Comparison of ENCODE assay signal across 8 cellular contexts in genomic region chr14:54565236-54566151, GRCh38. TPM values are rescaled to one million over a fixed set of nuclear protein-coding genes. Genes with fewer than 3 reads are reported as not detected.
DNase-seq lines count a peak whose midpoint lies in the region; ATAC-seq and TF ChIP-seq lines count a peak whose summit lies in the region.

No MANE protein-coding gene starts in this region.

- H3K4me2 ChIP-seq in MM.1S (ENCODE audit: low read depth, low read length), result peak overlapping the region; percentile 68

- H3F3A ChIP-seq in MM.1S (ENCODE audit: insufficient read depth, low read length), result peaks cover 15% of the 10 kb centered on the region; the same call in 1 of the 2 replicates

- peak overlapping the region; percentile 77 for H2AFZ ChIP-seq in MM.1S (ENCODE audit: low read length)

- H3K4me3 ChIP-seq in H7 (ENCODE audit: insufficient read depth, low read depth, low read length) (peak overlapping the region; percentile 82), MM.1S (ENCODE audit: low read length) (peak overlapping the region; percentile 69), right cardiac atrium (ENCODE audit: low read length) (peak overlapping the region; percentile 91), aorta (ENCODE audit: low read length in 2 of 2) (peak overlapping the region; percentile 94 to 98)

- peak; percentile 14 for TF ChIP-seq CTCF in GM10266 (IDR thresholded peaks at IDR 0.05; ENCODE audit: control insufficient read depth, insufficient read depth, low read depth, missing control alignments)
- TF ChIP-seq CTCF in MM.1S (IDR thresholded peaks at IDR 0.05; ENCODE audit: low read length), result no peak

- H3K79me2 ChIP-seq in MM.1S (ENCODE audit: low read length), result no peaks in the 10 kb centered on the region

- H3K9me2 ChIP-seq in MM.1S (replicated peaks; ENCODE audit: insufficient read depth, low read length), result no peaks in the 10 kb centered on the region

- H3K27ac ChIP-seq in MM.1S (ENCODE audit: low read length) (peak overlapping the region; percentile 52; the same call in 1 of the 2 replicates), angular gyrus (ENCODE audit: low read depth, low read length) (peak overlapping the region; percentile 88), right cardiac atrium (ENCODE audit: low read length) (peak overlapping the region; percentile 92), aorta (ENCODE audit: low read depth in 1 of 2, low read length in 2 of 2) (peak overlapping the region; percentile 95 to 99)

- peaks cover 3% of the 10 kb centered on the region; the same call in 1 of the 2 replicates for H3K27me3 ChIP-seq in H7 (ENCODE audit: control insufficient read depth, insufficient read depth, low read length)
- H3K27me3 ChIP-seq in MM.1S (replicated peaks; ENCODE audit: insufficient read depth, low read length), result no peaks in the 10 kb centered on the region
- no peaks in the 10 kb centered on the region for H3K27me3 ChIP-seq in right cardiac atrium (ENCODE audit: control insufficient read depth, insufficient read depth)
- H3K27me3 ChIP-seq in aorta (ENCODE audit: control insufficient read depth in 1 of 2, insufficient read depth in 2 of 2, low read length in 1 of 2), result no peaks in the 10 kb centered on the region

- under 1% methylated on average over 86 of the region's 86 CpGs for WGBS in right cardiac atrium
- WGBS in aorta, 2 donors, result 0 to 1% methylated on average over 86 of the region's 86 CpGs

- no peaks in the 10 kb centered on the region for H4K20me1 ChIP-seq in MM.1S (ENCODE audit: insufficient read depth, low read length)

- no peaks in the 10 kb centered on the region for H3K4me1 ChIP-seq in MM.1S (ENCODE audit: low read length)
- peaks cover 8% of the 10 kb centered on the region for H3K4me1 ChIP-seq in right cardiac atrium (ENCODE audit: control insufficient read depth, insufficient read depth, low read length)
- H3K4me1 ChIP-seq in aorta (ENCODE audit: control insufficient read depth in 1 of 2, insufficient read depth in 2 of 2, low read length in 2 of 2), result no peaks in the 10 kb centered on the region

- peak; percentile 88 to 90 for ATAC-seq in right cardiac atrium
- ATAC-seq in aorta (ENCODE audit: low FRiP score), result peak; percentile 87

- no peaks in the 10 kb centered on the region for H3K9me3 ChIP-seq in MM.1S (replicated peaks; ENCODE audit: insufficient read depth, low read length)
- no peaks in the 10 kb centered on the region for H3K9me3 ChIP-seq in right cardiac atrium (ENCODE audit: control insufficient read depth, low read length)
- H3K9me3 ChIP-seq in aorta (ENCODE audit: control insufficient read depth, low read length), result no peaks in the 10 kb centered on the region

- peak overlapping the region; percentile 51; the same call in 1 of the 2 replicates for H3K9ac ChIP-seq in MM.1S (ENCODE audit: low read length)

- H3K36me3 ChIP-seq in H7 (replicated peaks; ENCODE audit: control insufficient read depth, insufficient read depth, low read length) (no peaks in the 10 kb centered on the region), MM.1S (replicated peaks; ENCODE audit: insufficient read depth, low read length) (no peaks in the 10 kb centered on the region), aorta (ENCODE audit: control insufficient read depth in 1 of 2, insufficient read depth in 2 of 2, low read length in 1 of 2) (no peaks in the 10 kb centered on the region)

- DNase-seq in GM10266 (ENCODE audit: extremely low spot score), result peak; percentile 87
- DNase-seq in H7, result peak; percentile 94
- DNase-seq in MM.1S, result peak; percentile 75
- peak; percentile 68 to 82 (median 75) for DNase-seq in T-helper 1 cell
- DNase-seq in right cardiac atrium, result peak; percentile 96 to 98 (median 98)
- peak; percentile 83 for DNase-seq in pulmonary artery endothelial cell (ENCODE audit: low read depth, low spot score)
- peak; percentile 97 to 98 for DNase-seq in aorta

- intact Hi-C loops in right cardiac atrium (cut with DNase I) (loop anchor here in 3 of 4 donors (2.0 to 10.0 kb wide), 6 partner anchors 122 to 329 kb away; no protein-coding TSS in a partner anchor), aorta (cut with DNase I) (loop anchor here (1.0 to 10.0 kb wide), 5 partner anchors 122 to 329 kb away; no protein-coding TSS in a partner anchor)

RNA-seq across cellular contexts. Expression of gene SAMD4A, which starts 1.4 kb away (rescaled TPM):
- 7.6 and 8.5 TPM in 2 replicates for total RNA-seq in H7 (2014; rRNA removed; shearing (Covaris generic))
- total RNA-seq in right cardiac atrium (100 to 1,000 TPM; 124 to 166 (median 144) TPM), pulmonary artery endothelial cell (26.4 and 41.8 TPM in 2 replicates), aorta (100 to 1,000 TPM; 131 to 386 TPM)
- polyA plus RNA-seq in right cardiac atrium (57.2 TPM), aorta (10 to 100 TPM; 18.8 to 74.1 TPM)

RNA-seq across cellular contexts. Expression of gene CGRRF1, which starts 55.8 kb away (rescaled TPM):
- total RNA-seq in H7 (2014; rRNA removed; shearing (Covaris generic)), result 9.1 and 17.7 TPM in 2 replicates
- total RNA-seq in right cardiac atrium (10 to 100 TPM; 17.2 to 27.2 (median 25.6) TPM), pulmonary artery endothelial cell (9.0 and 11.5 TPM in 2 replicates), aorta (10 to 100 TPM; 18.7 to 25.4 TPM)
- polyA plus RNA-seq in right cardiac atrium (16.8 TPM), aorta (10 to 100 TPM; 19.9 to 21.3 TPM)

Comparison
In these comparisons a context has a peak if more than half of its experiments do, and no peak if none do; other contexts are left out.
1. Peak in every context shown above with its lines: DNase-seq, ATAC-seq, H3K4me3 ChIP-seq and H3K27ac ChIP-seq.